In genomic region chr19:34677386-34678084, GRCh38 we compare ENCODE assay signal across 7 cellular contexts. TPM values are rescaled to one million over a fixed set of nuclear protein-coding genes. Genes with fewer than 3 reads are reported as not detected.
DNase-seq lines count a peak whose midpoint lies in the region; ATAC-seq, FAIRE-seq and TF ChIP-seq lines count a peak whose summit lies in the region.

Gene ZNF302, plus strand, starts transcription at chr19:34677678. Its CDS starts 1,127 bp downstream, at chr19:34678805.

- peak; percentile 90 for ATAC-seq in GM18517 (IDR thresholded peaks at IDR 0.05; ENCODE audit: unreplicated experiment)
- ATAC-seq in HG03025 (IDR thresholded peaks at IDR 0.05; ENCODE audit: low FRiP score, unreplicated experiment), result peak; percentile 86
- peak; percentile 96 for ATAC-seq in body of pancreas
- peak; percentile 95 to 96 for ATAC-seq in gastrocnemius medialis

- peak; percentile 86 to 93 (median 92) for TF ChIP-seq POLR2A in body of pancreas (IDR thresholded peaks at IDR 0.05)
- peak; percentile 86 to 88 for TF ChIP-seq POLR2A in gastrocnemius medialis (IDR thresholded peaks at IDR 0.05)

- peak within 1 kb of the TSS; percentile 33 to 51 for H3K4me3 ChIP-seq in body of pancreas
- H3K4me3 ChIP-seq in gastrocnemius medialis, result peak within 1 kb of the TSS; percentile 76 to 93 (median 90)

- no peak for TF ChIP-seq CTCF in body of pancreas (IDR thresholded peaks at IDR 0.05)
- TF ChIP-seq CTCF in gastrocnemius medialis (IDR thresholded peaks at IDR 0.05 in 4 of 5, conservative IDR thresholded peaks at IDR 0.05 in 1 of 5), result peak in 1 of 5 experiments; percentile 5

- intact Hi-C loops in body of pancreas (cut with DNase I), result no loop called here
- intact Hi-C loops in gastrocnemius medialis (cut with DNase I; ENCODE audit: low total_unique reads), result loop anchor here (1.0 to 10.0 kb wide), 6 partner anchors 57 to 1503 kb away; partner anchors contain the start of genes LSM14A, UBA2, ZNF181 and ZNF599

- in situ Hi-C loops in gastrocnemius medialis (cut with MboI; ENCODE audit: low sequenced_read_pairs in 4 of 4), result loop anchor here in 1 of 4 donors (10.0 kb wide), 1 partner anchor 57 kb away; the partner anchor contains the start of gene ZNF181

- H3K9me3 ChIP-seq in body of pancreas (peaks cover 0 to 9% (median 0%) of the 10 kb centered on the region in 3 donors), gastrocnemius medialis (no peaks in the 10 kb centered on the region)

- H3K4me1 ChIP-seq in body of pancreas, result peaks cover 30% of the 10 kb centered on the region
- peaks cover 23 to 57% of the 10 kb centered on the region in 2 donors for H3K4me1 ChIP-seq in gastrocnemius medialis

- H3K27me3 ChIP-seq in body of pancreas, result no peaks in the 10 kb centered on the region
- H3K27me3 ChIP-seq in gastrocnemius medialis, result no peaks in the 10 kb centered on the region

- H3K36me3 ChIP-seq in body of pancreas (replicated peaks in 1 of 2; ENCODE audit: insufficient read depth in 1 of 2, low read depth in 2 of 2) (peaks cover 0 to 11% of the 10 kb centered on the region in 2 donors), gastrocnemius medialis (peaks cover 0 to 38% of the 10 kb centered on the region in 2 donors)

- peak; percentile 74 for FAIRE-seq in TTC549 (lab: Jason Lieb, UNC)

- H3K27ac ChIP-seq in body of pancreas, result peak within 1 kb of the TSS; percentile 91 to 99 (median 96)
- peak within 1 kb of the TSS; percentile 92 to 99 (median 98) for H3K27ac ChIP-seq in gastrocnemius medialis

- DNase-seq in NCI-H2081 treated with DMSO at 0.1 percent for 48 hours (lab: John Stamatoyannopoulos, UW) (peak; percentile 85), body of pancreas (peak; percentile 96 to 98 (median 98)), iPS DF 19.7 (ENCODE audit: low read depth, low spot score) (peak; percentile 89), gastrocnemius medialis (peak; percentile 95 to 96)

- WGBS in body of pancreas, 2 donors, result 0% methylated on average over 6 to 73 of the region's 74 CpGs

RNA-seq across cellular contexts. Expression of gene ZNF302, which starts in this region (rescaled TPM):
- total RNA-seq in body of pancreas, result 10 to 100 TPM; 16.6 to 49.1 TPM
- total RNA-seq in gastrocnemius medialis, result 10 to 100 TPM; 14.9 to 43.2 (median 28.2) TPM

Comparison
In these comparisons a context has a peak if more than half of its experiments do, and no peak if none do; other contexts are left out.
1. Peak in every context shown above with its lines: DNase-seq, ATAC-seq, H3K4me3 ChIP-seq and H3K27ac ChIP-seq.